In the genomic region with DNA sequence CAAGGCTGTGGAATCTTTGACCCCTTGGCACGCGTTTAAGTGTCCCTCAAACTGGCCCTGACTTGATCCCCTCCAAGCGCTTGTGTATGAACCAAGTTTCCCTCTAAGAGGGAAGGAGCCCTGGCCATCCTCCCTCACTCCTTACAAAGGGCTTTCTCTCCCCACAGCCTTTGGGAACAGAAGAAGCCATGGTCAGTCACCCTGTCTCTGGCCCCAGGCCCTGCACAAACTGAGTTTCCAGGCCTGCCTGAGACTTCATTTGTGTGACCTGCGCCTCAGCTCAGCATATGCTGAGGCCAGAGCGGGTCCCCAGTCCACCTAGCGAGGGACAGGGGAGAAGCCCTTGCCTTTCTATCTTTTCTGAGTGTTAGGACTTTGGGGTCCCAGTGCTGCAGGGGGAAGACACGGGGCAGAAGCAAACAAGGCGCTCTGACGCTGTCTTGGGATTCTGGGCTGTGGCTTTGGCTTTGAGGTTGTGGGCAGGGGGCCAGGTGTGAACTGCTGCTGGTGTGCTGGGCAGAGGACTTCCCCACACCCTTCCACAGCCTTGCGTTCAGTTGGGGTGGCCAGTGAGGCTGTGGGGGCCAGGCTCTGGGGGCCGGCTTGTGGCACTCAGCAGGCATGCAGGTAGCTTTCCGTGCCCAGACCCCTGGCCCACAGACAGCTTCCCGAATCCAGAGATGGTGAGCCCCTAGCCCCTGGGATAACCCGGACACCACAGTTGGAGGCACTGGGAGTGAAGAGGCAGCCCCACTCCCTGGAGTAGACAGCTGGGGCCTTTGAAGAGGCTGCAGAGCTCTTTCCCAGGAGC, we compare ENCODE assay signal across 12 cellular contexts. TPM values are rescaled to one million over a fixed set of nuclear protein-coding genes. Genes with fewer than 3 reads are reported as not detected.
A peak's percentile ranks its signal among the peaks of the same experiment; 100 is the strongest.
DNase-seq lines count a peak whose midpoint lies in the region; ATAC-seq and TF ChIP-seq lines count a peak whose summit lies in the region.
"Had no signal": no experiment of that assay in that cellular context is flagged by ENCODE, and none has a peak within 500 bp of the region (broad histone marks: within the 10 kb centered on the region; RNA-seq: fewer than 3 reads in every experiment).

No MANE protein-coding gene starts in this region.

- H3K9ac ChIP-seq in stomach smooth muscle (ENCODE audit: low read length in 2 of 2) = no peak overlapping the region

- ATAC-seq in left ventricle myocardium superior (no peak), GM19328 (IDR thresholded peaks at IDR 0.05; ENCODE audit: unreplicated experiment) (no peak)
- ATAC-seq: activated CD8-positive, alpha-beta T cell treated with anti-CD3 and anti-CD28 coated beads for 36 hours had no signal

- no peaks in the 10 kb centered on the region for H3K36me3 ChIP-seq in left ventricle myocardium inferior
- H3K36me3 ChIP-seq in hepatocyte (replicated peaks; ENCODE audit: insufficient read depth, low read depth) = no peaks in the 10 kb centered on the region
- no peaks in the 10 kb centered on the region for H3K36me3 ChIP-seq in stomach smooth muscle (ENCODE audit: control insufficient read depth in 2 of 2, insufficient read depth in 2 of 2, low read length in 2 of 2)
- no peaks in the 10 kb centered on the region for H3K36me3 ChIP-seq in adrenal gland (replicated peaks in 1 of 2)

- no peaks in the 10 kb centered on the region for H3K9me2 ChIP-seq in hepatocyte (replicated peaks; ENCODE audit: insufficient read depth)

- H3K4me1 ChIP-seq in left ventricle myocardium inferior = peaks cover 20% of the 10 kb centered on the region
- H3K4me1 ChIP-seq in hepatocyte (ENCODE audit: insufficient read depth) = no peaks in the 10 kb centered on the region
- H3K4me1 ChIP-seq in stomach smooth muscle (ENCODE audit: control insufficient read depth, insufficient read depth, low read length) = peaks cover 6% of the 10 kb centered on the region
- H3K4me1 ChIP-seq in adrenal gland (replicated peaks in 1 of 2) = no peaks in the 10 kb centered on the region

- no peak for TF ChIP-seq POLR2A in adrenal gland (IDR thresholded peaks at IDR 0.05)

- H3K79me2 ChIP-seq in hepatocyte = no peaks in the 10 kb centered on the region

- peak overlapping the region; percentile 68 for H3K4me3 ChIP-seq in left ventricle myocardium inferior
- no peak overlapping the region for H3K4me3 ChIP-seq in hepatocyte
- peak overlapping the region; percentile 35 for H3K4me3 ChIP-seq in stomach smooth muscle (ENCODE audit: low read length in 2 of 2)
- H3K4me3 ChIP-seq in adrenal gland = no peak overlapping the region

- DNase-seq in left ventricle myocardium inferior (no peak), left ventricle myocardium superior (no peak), KBM-7 (peak; percentile 7), hepatocyte (ENCODE audit: low spot score) (no peak), adrenal gland (no peak), NCI-H1436 treated with DMSO at 0.1 percent for 48 hours (lab: John Stamatoyannopoulos, UW) (no peak)
- DNase-seq: HCEC 1CT; NCI-H1436; stimulated activated CD4-positive, alpha-beta T cell treated with anti-CD3 and anti-CD28 coated beads, Interleukin-4, amount 100 ng/mL, for 24 hours had no signal

- H3K4me2 ChIP-seq in hepatocyte = peak overlapping the region; percentile 90

- no peak for TF ChIP-seq CTCF in left ventricle myocardium inferior (IDR thresholded peaks at IDR 0.05; ENCODE audit: borderline replicate concordance)
- no peak for TF ChIP-seq CTCF in hepatocyte (IDR thresholded peaks at IDR 0.05; ENCODE audit: poor library complexity)
- no peak for TF ChIP-seq CTCF in adrenal gland (IDR thresholded peaks at IDR 0.05)

- 77% methylated on average over 14 of the region's 14 CpGs for WGBS in hepatocyte (ENCODE audit: low lambda C conversion rate, missing lambda C conversion rate)
- WGBS in adrenal gland, 4 donors = 30 to 57% (median 51%) methylated on average over 8 to 14 of the region's 14 CpGs

- in situ Hi-C loops in KBM-7 (cut with MboI; ENCODE audit: low pct_unique_long_range_greater_than_20kb, low sequenced_read_pairs) = loop anchor here (25.0 kb wide), 1 partner anchor 216 kb away; no protein-coding TSS in a partner anchor

- H4K20me1 ChIP-seq in hepatocyte (ENCODE audit: insufficient read depth, poor library complexity, severe bottlenecking) = no peaks in the 10 kb centered on the region

- H3K27me3 ChIP-seq in left ventricle myocardium inferior (ENCODE audit: low read depth) (peaks cover 99% of the 10 kb centered on the region), hepatocyte (peaks cover 52% of the 10 kb centered on the region), stomach smooth muscle (ENCODE audit: control insufficient read depth in 1 of 2, insufficient read depth in 2 of 2, low read length in 2 of 2) (peaks cover 31 to 46% of the 10 kb centered on the region in 2 donors), adrenal gland (peaks cover 26% of the 10 kb centered on the region)

- no peak overlapping the region for H3K27ac ChIP-seq in left ventricle myocardium inferior (replicated peaks)
- H3K27ac ChIP-seq in hepatocyte = no peak overlapping the region
- no peak overlapping the region for H3K27ac ChIP-seq in stomach smooth muscle (ENCODE audit: low read length)
- H3K27ac ChIP-seq in adrenal gland = no peak overlapping the region

- H2AFZ ChIP-seq in hepatocyte = no peak overlapping the region

- H3K9me3 ChIP-seq in left ventricle myocardium inferior (replicated peaks) (no peaks in the 10 kb centered on the region), hepatocyte (ENCODE audit: low read depth) (no peaks in the 10 kb centered on the region), stomach smooth muscle (ENCODE audit: control insufficient read depth in 2 of 2, low read length in 2 of 2) (no peaks in the 10 kb centered on the region), adrenal gland (replicated peaks in 1 of 3) (no peaks in the 10 kb centered on the region)

- intact Hi-C loops in left ventricle myocardium inferior (cut with micrococcal nuclease) (no loop called here), left ventricle myocardium superior (cut with micrococcal nuclease) (no loop called here), adrenal gland (cut with DNase I) (no loop called here)

RNA-seq across cellular contexts. Expression of a gene that starts 1.5 kb away (rescaled TPM):
- total RNA-seq in left ventricle myocardium inferior = 0.60 TPM
- 8.4 TPM for total RNA-seq in left ventricle myocardium superior
- 0.44 and 0.50 TPM in 2 replicates for total RNA-seq in hepatocyte
- not detected in 2 replicates for polyA plus RNA-seq in hepatocyte
- 10 to 100 TPM in 3 of 8 donors, 1 to 10 TPM in 5; 1.6 to 43.6 (median 3.7) TPM for total RNA-seq in adrenal gland
- polyA plus RNA-seq in adrenal gland = 10 to 100 TPM in 2 of 3 donors, 1 to 10 TPM in 1; 8.1 to 34.1 (median 24.3) TPM

RNA-seq across cellular contexts. Expression of a gene that starts 59.9 kb away (rescaled TPM):
- 7.1 TPM for total RNA-seq in left ventricle myocardium inferior
- 7.7 TPM for total RNA-seq in left ventricle myocardium superior
- 13.9 and 15.2 TPM in 2 replicates for total RNA-seq in hepatocyte
- polyA plus RNA-seq in hepatocyte = 7.7 and 8.9 TPM in 2 replicates
- total RNA-seq in adrenal gland = 10 to 100 TPM in 7 of 8 donors, 1 to 10 TPM in 1; 7.9 to 19.4 (median 13.5) TPM
- polyA plus RNA-seq in adrenal gland = 10 to 100 TPM in 1 of 3 donors, 1 to 10 TPM in 2; 5.8 to 15.3 (median 6.5) TPM

Comparison
In these comparisons a context has a peak if more than half of its experiments do, and no peak if none do; other contexts are left out.
1. H3K4me3 ChIP-seq: peak in left ventricle myocardium inferior (single experiment) and stomach smooth muscle (2 of 2); none in hepatocyte (single experiment) and adrenal gland (0 of 4).